Comparison of ENCODE assay signal across 14 cellular contexts in genomic region chr15:63291507-63291906, GRCh38. TPM values are rescaled to one million over a fixed set of nuclear protein-coding genes. Genes with fewer than 3 reads are reported as not detected.
DNase-seq lines count a peak whose midpoint lies in the region; ATAC-seq and TF ChIP-seq lines count a peak whose summit lies in the region.
"Had no signal": no experiment of that assay in that cellular context is flagged by ENCODE, and none has a peak within 500 bp of the region (broad histone marks: within the 10 kb centered on the region; RNA-seq: fewer than 3 reads in every experiment).

No MANE protein-coding gene starts in this region.

- peaks cover 28% of the 10 kb centered on the region for H3K36me3 Mint-ChIP-seq in osteocyte (ENCODE audit: unreplicated experiment)

- no peak overlapping the region for H3K4me3 ChIP-seq in SJSA1
- H3K4me3 ChIP-seq in fibroblast of lung (replicated peaks in 1 of 4; ENCODE audit: control extremely low read depth in 1 of 4, insufficient read depth in 1 of 4, low read depth in 3 of 4, low read length in 4 of 4) = no peak overlapping the region

- H3K36me3 ChIP-seq in SJSA1 (peaks cover 23% of the 10 kb centered on the region), fibroblast of lung (ENCODE audit: control insufficient read depth, insufficient read depth, low read length) (peaks cover 3% of the 10 kb centered on the region)

- no peaks in the 10 kb centered on the region for H4K20me1 ChIP-seq in fibroblast of lung (ENCODE audit: control insufficient read depth, extremely low read depth, insufficient read depth, low read length)

- H3K79me2 ChIP-seq in fibroblast of lung (ENCODE audit: control insufficient read depth, insufficient read depth, low read length) = no peaks in the 10 kb centered on the region

- no peak for TF ChIP-seq CTCF in fibroblast of lung (conservative IDR thresholded peaks at IDR 0.05 in 1 of 2, IDR thresholded peaks at IDR 0.05 in 1 of 2; ENCODE audit: low read depth in 1 of 2, low read length in 2 of 2)
- TF ChIP-seq CTCF in osteocyte (IDR thresholded peaks at IDR 0.05) = no peak

- ATAC-seq in GM21447 (IDR thresholded peaks at IDR 0.05; ENCODE audit: unreplicated experiment) (no peak), GM19452 (IDR thresholded peaks at IDR 0.05; ENCODE audit: unreplicated experiment) (no peak)

- DNase-seq in AG20443 (ENCODE audit: low spot score) = peak; percentile 73
- DNase-seq in SJSA1 (ENCODE audit: low read depth in 1 of 2, low spot score in 2 of 2) = peak in 1 of 2 experiments; percentile 78
- peak; percentile 70 to 92 for DNase-seq in fibroblast of lung (ENCODE audit: low read depth in 2 of 2)
- no peak for DNase-seq in osteocyte (ENCODE audit: extremely low spot score, unreplicated experiment)
- no peak for DNase-seq in posterior cingulate gyrus
- DNase-seq in NCI-H1105 treated with DMSO at 0.1 percent for 48 hours (lab: John Stamatoyannopoulos, UW) = no peak
- DNase-seq: activated CD4-positive, alpha-beta T cell treated with anti-CD3 and anti-CD28 coated beads, Interleukin-2, amount 10 ng/mL, durations not matched to agents 24 days and 14 days; activated naive CD4-positive, alpha-beta T cell; COR-L47; Right ventricle myocardium superior had no signal

- H3K4me1 ChIP-seq in SJSA1 (replicated peaks) = peaks cover 22% of the 10 kb centered on the region
- peaks cover 4% of the 10 kb centered on the region for H3K4me1 ChIP-seq in fibroblast of lung (ENCODE audit: control insufficient read depth, extremely low read depth, insufficient read depth, low read length)

- peaks cover 35% of the 10 kb centered on the region for H3K4me1 Mint-ChIP-seq in osteocyte (ENCODE audit: unreplicated experiment)

- H3K27ac ChIP-seq in SJSA1 (peak overlapping the region; percentile 82), fibroblast of lung (ENCODE audit: insufficient read depth, low read length) (peak overlapping the region; percentile 67)

- no peaks in the 10 kb centered on the region for H3K9me3 Mint-ChIP-seq in osteocyte (ENCODE audit: unreplicated experiment)
- H3K9me3 Mint-ChIP-seq: activated CD4-positive, alpha-beta T cell treated with anti-CD3 and anti-CD28 coated beads, Interleukin-2, amount 10 ng/mL, durations not matched to agents 24 days and 14 days; IgD-negative memory B cell; stimulated activated naive CD8-positive, alpha-beta T cell treated with anti-CD3 and anti-CD28 coated beads, Interleukin-15, Interleukin-2, amounts not matched to agents 100 ng/mL and 50 ng/mL, for 24 hours had no signal

- no peak overlapping the region for H3K4me3 Mint-ChIP-seq in osteocyte (ENCODE audit: unreplicated experiment)
- H3K4me3 Mint-ChIP-seq: activated CD4-positive, alpha-beta T cell treated with anti-CD3 and anti-CD28 coated beads, Interleukin-2, amount 10 ng/mL, durations not matched to agents 24 days and 14 days; IgD-negative memory B cell; stimulated activated naive CD8-positive, alpha-beta T cell treated with anti-CD3 and anti-CD28 coated beads, Interleukin-15, Interleukin-2, amounts not matched to agents 100 ng/mL and 50 ng/mL, for 24 hours had no signal

- no peak overlapping the region for H3K9ac ChIP-seq in fibroblast of lung (ENCODE audit: insufficient read depth, low read length)

- no peaks in the 10 kb centered on the region for H3K9me3 ChIP-seq in SJSA1 (replicated peaks)
- no peaks in the 10 kb centered on the region for H3K9me3 ChIP-seq in fibroblast of lung (ENCODE audit: control insufficient read depth, insufficient read depth, low read depth, low read length)

- H3K27me3 ChIP-seq in SJSA1 (replicated peaks) (no peaks in the 10 kb centered on the region), fibroblast of lung (ENCODE audit: control insufficient read depth, insufficient read depth, low read length) (no peaks in the 10 kb centered on the region)

- no peak overlapping the region for H2AFZ ChIP-seq in fibroblast of lung (ENCODE audit: low read length)

- H3K4me2 ChIP-seq in fibroblast of lung (ENCODE audit: extremely low read depth, insufficient read depth, low read length) = no peak overlapping the region

- H3K27ac Mint-ChIP-seq in osteocyte (ENCODE audit: unreplicated experiment) = peak overlapping the region; percentile 96
- H3K27ac Mint-ChIP-seq: activated CD4-positive, alpha-beta T cell treated with anti-CD3 and anti-CD28 coated beads, Interleukin-2, amount 10 ng/mL, durations not matched to agents 24 days and 14 days; IgD-negative memory B cell; stimulated activated naive CD8-positive, alpha-beta T cell treated with anti-CD3 and anti-CD28 coated beads, Interleukin-15, Interleukin-2, amounts not matched to agents 100 ng/mL and 50 ng/mL, for 24 hours had no signal

- H3K27me3 Mint-ChIP-seq in osteocyte (ENCODE audit: unreplicated experiment) = no peaks in the 10 kb centered on the region
- H3K27me3 Mint-ChIP-seq: activated CD4-positive, alpha-beta T cell treated with anti-CD3 and anti-CD28 coated beads, Interleukin-2, amount 10 ng/mL, durations not matched to agents 24 days and 14 days; IgD-negative memory B cell; stimulated activated naive CD8-positive, alpha-beta T cell treated with anti-CD3 and anti-CD28 coated beads, Interleukin-15, Interleukin-2, amounts not matched to agents 100 ng/mL and 50 ng/mL, for 24 hours had no signal

- intact Hi-C loops in posterior cingulate gyrus (cut with DNase I) = no loop called here

RNA-seq across cellular contexts. Expression of gene APH1B, which starts 14.1 kb away (rescaled TPM):
- 24.1 and 26.8 TPM in 2 replicates for total RNA-seq in SJSA1 (2014; rRNA removed; shearing (Covaris generic))
- total RNA-seq in fibroblast of lung (15.4 and 32.2 TPM in 2 replicates), osteocyte (13.9 and 15.9 TPM in 2 replicates)
- polyA plus RNA-seq in fibroblast of lung = 21.9 and 23.5 TPM in 2 replicates
- polyA plus RNA-seq in fibroblast of lung (2012) = 16.5 and 16.6 TPM in 2 replicates
- polyA minus RNA-seq in fibroblast of lung (ENCODE audit: low replicate concordance) = 12.1 and 23.2 TPM in 2 replicates

Comparison
In these comparisons a context has a peak if more than half of its experiments do, and no peak if none do; other contexts are left out.
1. DNase-seq: peak in AG20443 (single experiment) and fibroblast of lung (2 of 2); none in osteocyte (single experiment), posterior cingulate gyrus (0 of 10) and NCI-H1105 treated with DMSO at 0.1 percent for 48 hours (single experiment).